15 cellular contexts compared by ENCODE assay signal in the genomic region with DNA sequence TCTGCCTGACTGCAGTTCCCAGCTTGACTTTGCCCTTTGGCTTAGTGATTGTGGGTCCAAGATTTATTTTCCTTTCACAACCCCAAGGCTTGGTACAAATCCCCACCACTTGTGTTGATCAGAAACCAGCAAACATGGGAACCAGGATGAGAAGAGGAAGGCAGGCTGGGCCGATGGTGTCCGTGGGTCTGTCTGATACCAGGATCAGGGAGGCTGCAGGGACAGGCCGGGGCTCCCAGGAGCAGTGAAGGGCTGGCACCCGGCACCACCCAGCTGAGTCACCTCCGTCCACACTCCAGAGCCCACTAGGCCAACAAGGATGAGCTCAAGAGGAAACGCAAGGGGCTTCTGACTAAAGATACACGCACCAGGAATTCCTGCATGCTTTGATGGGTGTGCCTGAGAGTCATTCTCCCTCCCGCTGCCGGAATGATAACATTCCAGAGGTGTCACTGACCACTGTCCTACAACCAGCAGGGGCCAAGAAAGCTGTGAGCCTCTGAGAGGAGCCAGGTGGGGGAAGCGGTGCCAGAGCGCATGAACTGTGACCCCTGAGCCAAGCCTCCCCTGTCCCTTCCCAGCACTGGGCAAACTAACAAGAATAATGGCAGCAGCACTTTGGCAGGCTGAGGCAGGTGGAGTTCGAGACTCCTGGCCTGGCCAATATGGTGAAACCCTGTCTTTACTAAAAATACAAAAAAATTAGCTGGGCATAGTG. TPM values are rescaled to one million over a fixed set of nuclear protein-coding genes. Genes with fewer than 3 reads are reported as not detected.
A peak's percentile ranks its signal among the peaks of the same experiment; 100 is the strongest.
DNase-seq lines count a peak whose midpoint lies in the region; ATAC-seq, FAIRE-seq and TF ChIP-seq lines count a peak whose summit lies in the region.
"Had no signal": no experiment of that assay in that cellular context is flagged by ENCODE, and none has a peak within 500 bp of the region (broad histone marks: within the 10 kb centered on the region; RNA-seq: fewer than 3 reads in every experiment).

No MANE protein-coding gene starts in this region.

- no peak overlapping the region for H2AK5ac ChIP-seq in neuronal stem cell (ENCODE audit: low read depth, low read length)

- H3K4ac ChIP-seq in neuronal stem cell (ENCODE audit: low read length) = no peak overlapping the region

- H3K36me3 ChIP-seq in neuronal stem cell (replicated peaks in 1 of 2; ENCODE audit: control insufficient read depth in 2 of 2, insufficient read depth in 2 of 2, low read length in 2 of 2) = no peaks in the 10 kb centered on the region
- no peaks in the 10 kb centered on the region for H3K36me3 ChIP-seq in CD8-positive, alpha-beta T cell (ENCODE audit: insufficient read depth, low read length)
- H3K36me3 ChIP-seq: esophagus squamous epithelium had no signal

- H3K4me1 ChIP-seq in neuronal stem cell (ENCODE audit: control insufficient read depth in 2 of 2, insufficient read depth in 1 of 2, low read depth in 1 of 2, low read length in 2 of 2) = peaks cover 0 to under 1% of the 10 kb centered on the region in 2 donors
- H3K4me1 ChIP-seq in CD8-positive, alpha-beta T cell (ENCODE audit: insufficient read depth, low read length) = no peaks in the 10 kb centered on the region
- H3K4me1 ChIP-seq: esophagus squamous epithelium had no signal

- no peak overlapping the region for H2AFZ ChIP-seq in neuronal stem cell (ENCODE audit: low read length)

- H3K27me3 ChIP-seq in neuronal stem cell (ENCODE audit: control insufficient read depth in 3 of 3, insufficient read depth in 3 of 3, low read depth in 1 of 3, low read length in 3 of 3) = peaks cover 0 to 3% (median 0%) of the 10 kb centered on the region in 3 experiments
- no peaks in the 10 kb centered on the region for H3K27me3 ChIP-seq in CD8-positive, alpha-beta T cell (ENCODE audit: insufficient read depth, low read length)

- DNase-seq in ELF-1 (ENCODE audit: low read depth, low spot score) (peak; percentile 81), RCC 7860 (ENCODE audit: low spot score) (peak; percentile 100), neuronal stem cell (ENCODE audit: low spot score) (no peak), GM12892 (ENCODE audit: insufficient read length) (no peak)
- DNase-seq in CD8-positive, alpha-beta T cell = no peak
- DNase-seq: activated CD4-positive, alpha-beta T cell treated with anti-CD3 and anti-CD28 coated beads for 36 hours; activated naive CD8-positive, alpha-beta T cell treated with anti-CD3 and anti-CD28 coated beads, Interleukin-2, amount 10 ng/mL, durations not matched to agents 7 days and 5 days; DMS 273 treated with DMSO at 0.1 percent for 48 hours; esophagus squamous epithelium; midbrain; NCI-H2029 treated with DMSO at 0.1 percent for 48 hours had no signal

- CTCF ChIA-PET in CD8-positive, alpha-beta T cell (lab: Charles Lee) = interaction anchor here (1.5 to 1.9 kb wide), 3 partner anchors 11 to 192 kb away, joined by 6 to 8 read pairs (median 7); no protein-coding TSS in a partner anchor

- H3K27ac ChIP-seq in neuronal stem cell (replicated peaks; ENCODE audit: low read length) = no peak overlapping the region
- no peak overlapping the region for H3K27ac ChIP-seq in CD8-positive, alpha-beta T cell (ENCODE audit: low read depth, low read length)
- H3K27ac ChIP-seq: esophagus squamous epithelium, skin epidermis had no signal

- no peak overlapping the region for H4K8ac ChIP-seq in neuronal stem cell (ENCODE audit: low read depth, low read length)

- TF ChIP-seq POLR2A in GM12892 (IDR thresholded peaks at IDR 0.05; ENCODE audit: low read depth, low read length) = no peak

- no peak overlapping the region for H3K4me3 Mint-ChIP-seq in CD8-positive, alpha-beta T cell
- H3K4me3 Mint-ChIP-seq: activated CD4-positive, alpha-beta T cell treated with anti-CD3 and anti-CD28 coated beads for 36 hours; activated naive CD8-positive, alpha-beta T cell treated with anti-CD3 and anti-CD28 coated beads, Interleukin-2, amount 10 ng/mL, durations not matched to agents 7 days and 5 days had no signal

- no peak overlapping the region for H3K14ac ChIP-seq in neuronal stem cell (ENCODE audit: low read length)

- H2BK120ac ChIP-seq in neuronal stem cell (ENCODE audit: low read depth, low read length) = no peak overlapping the region

- peaks cover 0 to 9% of the 10 kb centered on the region in 2 donors for H3K9me3 ChIP-seq in neuronal stem cell (replicated peaks in 1 of 2; ENCODE audit: control insufficient read depth in 2 of 2, insufficient read depth in 1 of 2, low read depth in 1 of 2, low read length in 2 of 2)
- no peaks in the 10 kb centered on the region for H3K9me3 ChIP-seq in CD8-positive, alpha-beta T cell (ENCODE audit: low read length)
- H3K9me3 ChIP-seq: esophagus squamous epithelium had no signal

- intact Hi-C loops in CD8-positive, alpha-beta T cell (cut with DNase I, micrococcal nuclease) = no loop called here

- no peak overlapping the region for H3K23ac ChIP-seq in neuronal stem cell (ENCODE audit: low read depth, low read length, poor library complexity)

- H3K18ac ChIP-seq in neuronal stem cell (ENCODE audit: low read length) = peak overlapping the region; percentile 41

- no peak overlapping the region for H3K27ac Mint-ChIP-seq in CD8-positive, alpha-beta T cell
- H3K27ac Mint-ChIP-seq: activated CD4-positive, alpha-beta T cell treated with anti-CD3 and anti-CD28 coated beads for 36 hours; activated naive CD8-positive, alpha-beta T cell treated with anti-CD3 and anti-CD28 coated beads, Interleukin-2, amount 10 ng/mL, durations not matched to agents 7 days and 5 days had no signal

- no peaks in the 10 kb centered on the region for H3K9me3 Mint-ChIP-seq in CD8-positive, alpha-beta T cell
- H3K9me3 Mint-ChIP-seq: activated naive CD8-positive, alpha-beta T cell treated with anti-CD3 and anti-CD28 coated beads, Interleukin-2, amount 10 ng/mL, durations not matched to agents 7 days and 5 days had no signal

- TF ChIP-seq CTCF in CD8-positive, alpha-beta T cell (IDR thresholded peaks at IDR 0.05) = no peak

- no peak overlapping the region for H2BK15ac ChIP-seq in neuronal stem cell (ENCODE audit: low read length)

- H3K9ac ChIP-seq in neuronal stem cell (ENCODE audit: low read depth, low read length, poor library complexity) = no peak overlapping the region

- H3K4me2 ChIP-seq in neuronal stem cell (ENCODE audit: insufficient read depth, low read length, poor library complexity, severe bottlenecking) = no peak overlapping the region

- no peaks in the 10 kb centered on the region for H3K36me3 Mint-ChIP-seq in CD8-positive, alpha-beta T cell
- H3K36me3 Mint-ChIP-seq: activated naive CD8-positive, alpha-beta T cell treated with anti-CD3 and anti-CD28 coated beads, Interleukin-2, amount 10 ng/mL, durations not matched to agents 7 days and 5 days had no signal

- H3K4me1 Mint-ChIP-seq in CD8-positive, alpha-beta T cell (ENCODE audit: low read depth) = peaks cover 3% of the 10 kb centered on the region
- H3K4me1 Mint-ChIP-seq: activated CD4-positive, alpha-beta T cell treated with anti-CD3 and anti-CD28 coated beads for 36 hours had no signal

- H3K4me3 ChIP-seq in neuronal stem cell (ENCODE audit: low read length in 2 of 2) = no peak overlapping the region
- H3K4me3 ChIP-seq in CD8-positive, alpha-beta T cell (ENCODE audit: low read depth, low read length) = no peak overlapping the region
- H3K4me3 ChIP-seq: esophagus squamous epithelium, skin epidermis had no signal

- peaks cover 6% of the 10 kb centered on the region for H3K27me3 Mint-ChIP-seq in CD8-positive, alpha-beta T cell (ENCODE audit: low read depth)
- H3K27me3 Mint-ChIP-seq: activated CD4-positive, alpha-beta T cell treated with anti-CD3 and anti-CD28 coated beads for 36 hours had no signal

- no CpG with 5 or more reads among the region's 12 CpGs for WGBS in neuronal stem cell (ENCODE audit: extremely low coverage in 2 of 2, insufficient read length in 2 of 2, insufficient replicate concordance in 1 of 2), 2 donors

- no peak overlapping the region for H4K91ac ChIP-seq in neuronal stem cell (ENCODE audit: low read depth, low read length, poor library complexity)

- POLR2A ChIA-PET in CD8-positive, alpha-beta T cell (lab: Charles Lee) = interaction anchor here (0.6 kb wide), 1 partner anchor 22 kb away, joined by 3 read pairs; no protein-coding TSS in a partner anchor

- FAIRE-seq in RCC 7860 (lab: Jason Lieb, UNC) (peak; percentile 95), GM12892 (lab: Jason Lieb, UNC) (no peak)

- H2BK5ac ChIP-seq in neuronal stem cell (ENCODE audit: low read length) = no peak overlapping the region

- ATAC-seq in esophagus mucosa = peak; percentile 61
- ATAC-seq in GM21786 (IDR thresholded peaks at IDR 0.05; ENCODE audit: unreplicated experiment) = no peak
- no peak for ATAC-seq in HG03025 (IDR thresholded peaks at IDR 0.05; ENCODE audit: low FRiP score, unreplicated experiment)
- ATAC-seq in CD8-positive, alpha-beta T cell = no peak
- ATAC-seq: activated CD4-positive, alpha-beta T cell treated with anti-CD3 and anti-CD28 coated beads for 36 hours had no signal

- no peak overlapping the region for H2BK12ac ChIP-seq in neuronal stem cell (ENCODE audit: low read length)

- H3K79me1 ChIP-seq in neuronal stem cell (ENCODE audit: low read depth, low read length) = no peaks in the 10 kb centered on the region

RNA-seq across cellular contexts. Expression of gene PROSER2, which starts 29.2 kb away (rescaled TPM):
- 10.1 TPM for total RNA-seq in esophagus mucosa
- polyA plus RNA-seq in neuronal stem cell (2013, experiment 1 of 2) = 4.1 TPM
- polyA plus RNA-seq in neuronal stem cell (2013, experiment 2 of 2) = 4.0 TPM
- polyA plus RNA-seq in GM12892 (2012; ENCODE audit: missing spikeins) = 0.34 TPM
- 1 to 10 TPM; 4.4 to 4.5 TPM for total RNA-seq in CD8-positive, alpha-beta T cell

RNA-seq across cellular contexts. Expression of gene ECHDC3, which starts 51.7 kb away (rescaled TPM):
- total RNA-seq in esophagus mucosa = 17.8 TPM
- polyA plus RNA-seq in neuronal stem cell (2013, experiment 1 of 2) = 9.9 TPM
- 10.0 TPM for polyA plus RNA-seq in neuronal stem cell (2013, experiment 2 of 2)
- polyA plus RNA-seq in GM12892 (2012; ENCODE audit: missing spikeins) = 7.6 TPM
- 1 to 10 TPM in 1 of 2 experiments, under 1 TPM in 1; 0.90 to 1.3 TPM for total RNA-seq in CD8-positive, alpha-beta T cell

Comparison
In these comparisons a context has a peak if more than half of its experiments do, and no peak if none do; other contexts are left out.
1. DNase-seq: peak in ELF-1 (single experiment) and RCC 7860 (single experiment); none in neuronal stem cell (single experiment), GM12892 (single experiment) and CD8-positive, alpha-beta T cell (0 of 7).